Comparison of ENCODE assay signal across 16 cellular contexts in genomic region chr7:106405697-106406141, GRCh38.
DNase-seq lines count a peak whose midpoint lies in the region; ATAC-seq lines count a peak whose summit lies in the region.
"Had no signal": no experiment of that assay in that cellular context is flagged by ENCODE, and none has a peak within 500 bp of the region (broad histone marks: within the 10 kb centered on the region; RNA-seq: fewer than 3 reads in every experiment).

No MANE protein-coding gene starts in this region.

- H3K27ac Mint-ChIP-seq in T-helper 2 cell treated with Interferon-gamma antibody and Interleukin-4, amounts not matched to agents 5 μg/mL and 100 μg/mL, for 36 hours = no peak overlapping the region
- H3K27ac Mint-ChIP-seq: IgD-negative memory B cell, nephron had no signal

- H3K4me1 Mint-ChIP-seq in T-helper 2 cell treated with Interferon-gamma antibody and Interleukin-4, amounts not matched to agents 5 μg/mL and 100 μg/mL, for 36 hours (ENCODE audit: low read depth) = peaks cover 10% of the 10 kb centered on the region
- H3K4me1 Mint-ChIP-seq: nephron had no signal

- H3K9me3 Mint-ChIP-seq in T-helper 2 cell treated with Interferon-gamma antibody and Interleukin-4, amounts not matched to agents 5 μg/mL and 100 μg/mL, for 36 hours = peaks cover 14% of the 10 kb centered on the region
- H3K9me3 Mint-ChIP-seq: IgD-negative memory B cell had no signal

- ATAC-seq in HG02798 (IDR thresholded peaks at IDR 0.05; ENCODE audit: poor library complexity, unreplicated experiment) (peak; percentile 43), HG03280 (IDR thresholded peaks at IDR 0.05; ENCODE audit: unreplicated experiment) (no peak)
- ATAC-seq in stimulated activated naive CD8-positive, alpha-beta T cell treated with anti-CD3 and anti-CD28 coated beads, Interleukin-15, Interleukin-2, amounts not matched to agents 100 U/mL and 50 U/mL, for 24 hours = peak; percentile 99
- ATAC-seq: heart right ventricle, left lung had no signal

- no peak overlapping the region for H3K4me3 Mint-ChIP-seq in T-helper 2 cell treated with Interferon-gamma antibody and Interleukin-4, amounts not matched to agents 5 μg/mL and 100 μg/mL, for 36 hours
- H3K4me3 Mint-ChIP-seq: IgD-negative memory B cell, nephron had no signal

- DNase-seq in stimulated activated CD4-positive, alpha-beta T cell treated with anti-CD3 and anti-CD28 coated beads, Interleukin-15, amount 100 ng/mL, for 24 hours = peak; percentile 44
- no peak for DNase-seq in stimulated activated CD4-positive, alpha-beta T cell treated with anti-CD3 and anti-CD28 coated beads, Interleukin-4, amount 100 ng/mL, for 4 hours
- DNase-seq in T-helper 2 cell treated with Interferon-gamma antibody and Interleukin-4, amounts not matched to agents 5 μg/mL and 100 μg/mL, for 36 hours (ENCODE audit: low spot score) = peak; percentile 43
- no peak for DNase-seq in stimulated activated naive CD8-positive, alpha-beta T cell treated with anti-CD3 and anti-CD28 coated beads, Interleukin-15, Interleukin-2, amounts not matched to agents 100 U/mL and 50 U/mL, for 24 hours
- DNase-seq in pons (ENCODE audit: low spot score) = no peak
- DNase-seq: activated CD4-positive, alpha-beta T cell treated with anti-CD3 and anti-CD28 coated beads for 4 hours; heart right ventricle; left lung; NCI-H146; right lobe of liver; stomach; upper lobe of left lung had no signal

- peaks cover 2% of the 10 kb centered on the region for H3K27me3 Mint-ChIP-seq in T-helper 2 cell treated with Interferon-gamma antibody and Interleukin-4, amounts not matched to agents 5 μg/mL and 100 μg/mL, for 36 hours (ENCODE audit: low read depth)

- peaks cover 1% of the 10 kb centered on the region for H3K36me3 Mint-ChIP-seq in T-helper 2 cell treated with Interferon-gamma antibody and Interleukin-4, amounts not matched to agents 5 μg/mL and 100 μg/mL, for 36 hours (ENCODE audit: low read depth)

Comparison
In these comparisons a context has a peak if more than half of its experiments do, and no peak if none do; other contexts are left out.
1. DNase-seq: peak in stimulated activated CD4-positive, alpha-beta T cell treated with anti-CD3 and anti-CD28 coated beads, Interleukin-15, amount 100 ng/mL, for 24 hours (single experiment) and T-helper 2 cell treated with Interferon-gamma antibody and Interleukin-4, amounts not matched to agents 5 μg/mL and 100 μg/mL, for 36 hours (single experiment); none in stimulated activated CD4-positive, alpha-beta T cell treated with anti-CD3 and anti-CD28 coated beads, Interleukin-4, amount 100 ng/mL, for 4 hours (0 of 2), stimulated activated naive CD8-positive, alpha-beta T cell treated with anti-CD3 and anti-CD28 coated beads, Interleukin-15, Interleukin-2, amounts not matched to agents 100 U/mL and 50 U/mL, for 24 hours (single experiment) and pons (single experiment).